Comparison of ENCODE assay signal across 8 cellular contexts in the genomic region with DNA sequence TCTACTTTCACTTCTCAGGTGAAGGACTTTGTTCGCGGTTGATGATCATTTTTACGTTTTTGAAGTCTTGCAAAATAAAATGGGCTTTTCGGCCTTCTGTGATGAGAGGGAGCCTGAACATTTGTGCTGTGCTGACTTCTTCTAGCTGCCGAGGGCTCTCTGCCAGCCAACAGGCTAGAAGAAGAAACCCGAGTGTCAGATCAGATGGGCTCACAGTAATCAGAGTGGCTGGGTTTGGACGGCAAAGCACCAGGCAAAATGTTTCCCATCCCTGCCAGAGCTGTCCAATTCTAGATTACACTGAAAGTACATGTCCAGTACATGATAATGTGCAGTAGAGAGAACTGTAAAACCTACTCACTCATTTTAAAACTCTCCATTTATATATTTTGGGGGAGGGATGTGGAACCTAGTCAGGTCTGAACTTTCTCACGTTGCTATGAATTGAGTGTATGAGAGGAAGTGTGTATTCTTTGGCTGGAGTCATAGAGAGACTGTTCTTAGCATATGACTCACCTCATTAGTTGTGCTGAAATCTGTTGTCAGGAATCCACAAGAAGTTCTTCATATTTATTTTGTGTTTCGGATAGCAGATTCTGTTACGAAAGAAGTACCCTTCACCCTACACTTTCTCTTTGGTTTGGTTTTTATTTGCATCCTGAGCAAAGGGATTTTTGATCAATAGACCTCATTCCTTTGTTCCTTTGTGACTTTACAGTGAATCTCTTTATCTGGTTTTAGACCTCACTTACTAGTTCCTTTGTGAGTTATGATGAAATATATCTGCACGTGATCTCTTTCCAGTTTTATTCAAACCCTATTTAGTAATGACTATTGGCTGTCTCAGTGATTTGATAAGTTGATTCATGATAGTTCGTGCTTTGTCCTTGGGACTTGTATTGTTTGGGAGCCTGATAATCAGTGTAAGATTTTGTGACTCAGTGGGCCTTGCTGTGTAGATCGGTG. TPM values are rescaled to one million over a fixed set of nuclear protein-coding genes. Genes with fewer than 3 reads are reported as not detected.
DNase-seq lines count a peak whose midpoint lies in the region; ATAC-seq and TF ChIP-seq lines count a peak whose summit lies in the region.

No MANE protein-coding gene starts in this region.

- intact Hi-C loops in posterior cingulate gyrus (cut with DNase I), result loop anchor here (2.0 to 5.0 kb wide), 3 partner anchors 39 to 226 kb away; no protein-coding TSS in a partner anchor

- peaks cover under 1% of the 10 kb centered on the region; the same call in 1 of the 2 replicates for H3K9me3 ChIP-seq in AG04450 (ENCODE audit: control insufficient read depth, insufficient read depth, low read length)

- ATAC-seq in GM18508 (IDR thresholded peaks at IDR 0.05; ENCODE audit: insufficient read depth, unreplicated experiment) (peak; percentile 65), HG02943 (IDR thresholded peaks at IDR 0.05; ENCODE audit: low read depth, unreplicated experiment) (peak; percentile 53)

- no peaks in the 10 kb centered on the region for H3K27me3 ChIP-seq in AG04450 (ENCODE audit: control insufficient read depth, insufficient read depth, low read length)

- no peak for TF ChIP-seq CTCF in AG04450 (IDR thresholded peaks at IDR 0.05; ENCODE audit: low read depth, low read length)

- peak; percentile 75 for DNase-seq in AG04450 (ENCODE audit: low read depth, low spot score)
- peak; percentile 37 to 52 for DNase-seq in NCI-H526 (lab: John Stamatoyannopoulos, UW)
- DNase-seq in activated naive CD4-positive, alpha-beta T cell treated with anti-CD3 and anti-CD28 coated beads, Interleukin-2, amount 50 U/mL, for 16 hours, result peak; percentile 45
- peak; percentile 89 for DNase-seq in glomerular endothelial cell (ENCODE audit: extremely low read depth, low read depth, low spot score)
- DNase-seq in posterior cingulate gyrus, result peak in 9 of 10 donors; percentile 49 to 93 (median 65)
- DNase-seq in COR-L47 (lab: John Stamatoyannopoulos, UW), result no peak

- CTCF ChIA-PET in AG04450 (lab: Charles Lee), result interaction anchor here (2.8 kb wide), 1 partner anchor 108 kb away, joined by 12 read pairs; no protein-coding TSS in a partner anchor

- POLR2A ChIA-PET in AG04450 (lab: Yijun Ruan, JAX), result no interaction called here

- peak overlapping the region; percentile 93 for H3K27ac ChIP-seq in AG04450 (ENCODE audit: low read depth, low read length)

- peak overlapping the region; percentile 46 for H3K4me3 ChIP-seq in AG04450 (ENCODE audit: low read depth, low read length)

RNA-seq across cellular contexts. Expression of a gene that starts 4.8 kb away (rescaled TPM):
- 189 and 194 TPM in 2 replicates for polyA plus RNA-seq in AG04450 (2011; rRNA removed)
- 238 and 263 TPM in 2 replicates for polyA minus RNA-seq in AG04450 (2011; rRNA and poly(A)+ RNA removed)
- 213 and 221 TPM in 2 replicates for total RNA-seq in glomerular endothelial cell
